In the genomic region with DNA sequence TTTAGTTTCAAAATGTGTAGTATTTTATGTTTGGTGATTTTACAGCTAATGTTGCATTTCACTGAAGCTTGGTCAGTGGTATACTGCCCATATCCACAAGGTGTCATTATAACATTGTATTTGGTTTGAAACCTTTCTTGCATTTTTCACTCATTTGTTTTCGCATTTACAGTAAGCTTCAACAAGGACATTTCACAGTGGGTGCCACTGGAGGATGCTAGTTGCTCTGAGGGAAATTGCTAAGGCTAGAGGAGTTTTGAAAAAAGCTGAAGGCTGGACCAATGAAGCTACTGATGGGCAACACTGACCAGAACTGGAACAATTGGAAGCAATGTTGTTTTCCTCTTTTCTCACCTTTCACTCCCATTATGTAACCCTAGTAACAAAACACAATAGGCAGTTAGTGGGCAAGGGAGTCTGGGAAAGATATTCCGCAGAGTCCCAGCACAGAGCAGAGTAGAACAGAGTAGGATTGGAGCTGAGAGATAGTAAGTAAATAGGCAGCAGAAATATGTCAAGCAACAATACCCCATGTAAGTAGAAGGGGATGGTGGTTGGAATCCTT, we compare ENCODE assay signal across 8 cellular contexts. TPM values are rescaled to one million over a fixed set of nuclear protein-coding genes. Genes with fewer than 3 reads are reported as not detected.
A peak's percentile ranks its signal among the peaks of the same experiment; 100 is the strongest.
DNase-seq lines count a peak whose midpoint lies in the region; ATAC-seq and TF ChIP-seq lines count a peak whose summit lies in the region.

No MANE protein-coding gene starts in this region.

- no peaks in the 10 kb centered on the region for H3K9me3 Mint-ChIP-seq in neural progenitor cell

- DNase-seq in ELR (ENCODE audit: low read depth) (peak; percentile 39), Karpas-422 (peak; percentile 68), SHP77 (lab: John Stamatoyannopoulos, UW) (peak; percentile 47 to 48), fibroblast of gingiva (ENCODE audit: low read depth) (peak; percentile 79), neural progenitor cell (ENCODE audit: low spot score) (peak; percentile 50), T1000 (lab: John Stamatoyannopoulos, UW) (no peak)

- no peak overlapping the region for H2AFZ ChIP-seq in Karpas-422 (ENCODE audit: low read length)
- peak overlapping the region; percentile 88 for H2AFZ ChIP-seq in neural progenitor cell (replicated peaks)

- no peaks in the 10 kb centered on the region for H3F3A ChIP-seq in neural progenitor cell (ENCODE audit: low read depth)

- no peaks in the 10 kb centered on the region for H3K9me2 ChIP-seq in Karpas-422 (replicated peaks; ENCODE audit: insufficient read depth, low read length)

- peak; percentile 90 for TF ChIP-seq CTCF in neural progenitor cell (IDR thresholded peaks at IDR 0.05)

- peak; percentile 58 for ATAC-seq in GM21528 (IDR thresholded peaks at IDR 0.05; ENCODE audit: low FRiP score, unreplicated experiment)
- ATAC-seq in HG02588 (IDR thresholded peaks at IDR 0.05; ENCODE audit: unreplicated experiment), result no peak

- H3K4me3 ChIP-seq in Karpas-422 (ENCODE audit: low read length) (no peak overlapping the region), neural progenitor cell (no peak overlapping the region)

- H4K20me1 ChIP-seq in Karpas-422 (ENCODE audit: insufficient read depth, low read depth, low read length), result no peaks in the 10 kb centered on the region
- H4K20me1 ChIP-seq in neural progenitor cell (ENCODE audit: low read depth), result no peaks in the 10 kb centered on the region

- no peaks in the 10 kb centered on the region for H3K79me2 ChIP-seq in Karpas-422 (ENCODE audit: low read length)
- H3K79me2 ChIP-seq in neural progenitor cell (ENCODE audit: low read depth), result no peaks in the 10 kb centered on the region

- H3K4me1 Mint-ChIP-seq in neural progenitor cell, result peaks cover 4% of the 10 kb centered on the region

- H3K4me2 ChIP-seq in Karpas-422 (ENCODE audit: low read depth, low read length, poor library complexity, severe bottlenecking) (no peak overlapping the region), neural progenitor cell (peak overlapping the region; percentile 37)

- H3K27ac Mint-ChIP-seq in neural progenitor cell, result no peak overlapping the region

- H3K36me3 ChIP-seq in Karpas-422 (ENCODE audit: insufficient read depth, low read length) (no peaks in the 10 kb centered on the region), neural progenitor cell (no peaks in the 10 kb centered on the region)

- H3K9ac ChIP-seq in Karpas-422 (ENCODE audit: low read length) (no peak overlapping the region), neural progenitor cell (no peak overlapping the region)

- H3K27me3 ChIP-seq in Karpas-422 (ENCODE audit: low read length) (no peaks in the 10 kb centered on the region), neural progenitor cell (no peaks in the 10 kb centered on the region)

- no peak overlapping the region for H3K4me3 Mint-ChIP-seq in neural progenitor cell

- H3K27me3 Mint-ChIP-seq in neural progenitor cell (ENCODE audit: insufficient read depth, low read depth), result no peaks in the 10 kb centered on the region

- H3K36me3 Mint-ChIP-seq in neural progenitor cell, result no peaks in the 10 kb centered on the region

- no peaks in the 10 kb centered on the region for H3K9me3 ChIP-seq in Karpas-422 (ENCODE audit: low read length)
- H3K9me3 ChIP-seq in neural progenitor cell (ENCODE audit: low read depth), result no peaks in the 10 kb centered on the region

- H3K27ac ChIP-seq in Karpas-422 (ENCODE audit: low read length) (no peak overlapping the region), neural progenitor cell (no peak overlapping the region)

- H3K4me1 ChIP-seq in Karpas-422 (ENCODE audit: low read length) (no peaks in the 10 kb centered on the region), neural progenitor cell (no peaks in the 10 kb centered on the region)

RNA-seq across cellular contexts. Expression of gene SRI, which starts 23.6 kb away (rescaled TPM):
- 70.0 and 92.5 TPM in 2 replicates for total RNA-seq in Karpas-422 (2014; rRNA removed; shearing (Covaris generic); ENCODE audit: low replicate concordance)
- 60.6 and 136 TPM in 2 replicates for total RNA-seq in neural progenitor cell (ENCODE audit: low replicate concordance)
